Comparison of ENCODE assay signal across 13 cellular contexts in genomic region chr5:56279979-56280378, GRCh38.
DNase-seq lines count a peak whose midpoint lies in the region; ATAC-seq, FAIRE-seq and TF ChIP-seq lines count a peak whose summit lies in the region.
"Had no signal": no experiment of that assay in that cellular context is flagged by ENCODE, and none has a peak within 500 bp of the region (broad histone marks: within the 10 kb centered on the region; RNA-seq: fewer than 3 reads in every experiment).

No MANE protein-coding gene starts in this region.

- peak; percentile 28 for DNase-seq in H54 (ENCODE audit: insufficient read length, low spot score)
- peak; percentile 70 for DNase-seq in foreskin melanocyte
- peak; percentile 68 for DNase-seq in retinal pigment epithelial cell (ENCODE audit: low read depth)
- DNase-seq in coronary artery (ENCODE audit: low spot score), result no peak
- no peak for DNase-seq in NCI-H510A treated with DMSO at 0.1 percent for 48 hours (lab: John Stamatoyannopoulos, UW)
- DNase-seq: activated CD4-positive, alpha-beta T cell treated with anti-CD3 and anti-CD28 coated beads for 48 hours; activated gamma-delta T cell; NCI-H2107; SHP77 treated with DMSO at 0.1 percent for 48 hours; upper lobe of left lung had no signal

- no peak for TF ChIP-seq POLR2A in H54 (IDR thresholded peaks at IDR 0.05; ENCODE audit: low read depth, low read length)

- peak; percentile 56 for ATAC-seq in SK-N-SH treated with all-trans-retinoic acid at 6 μM for 48 hours
- ATAC-seq in HG03342 (IDR thresholded peaks at IDR 0.05; ENCODE audit: unreplicated experiment), result no peak

- no peak overlapping the region for H3K4me3 ChIP-seq in retinal pigment epithelial cell (ENCODE audit: low read length)
- no peak overlapping the region for H3K4me3 ChIP-seq in coronary artery
- H3K4me3 ChIP-seq: prostate gland, upper lobe of left lung had no signal

- TF ChIP-seq CTCF in retinal pigment epithelial cell (conservative IDR thresholded peaks at IDR 0.05; ENCODE audit: low read depth, low read length) (no peak), coronary artery (IDR thresholded peaks at IDR 0.05) (no peak)

- H3K27ac ChIP-seq in coronary artery, result peak overlapping the region in 1 of 2 donors; percentile 11
- H3K27ac ChIP-seq: prostate gland had no signal

- no peak for FAIRE-seq in H54 (lab: Jason Lieb, UNC)

TF ChIP-seq in SK-N-SH treated with all-trans-retinoic acid at 6 μM for 48 hours, 23 proteins besides CTCF, POLR2A, EP300 and RAD21:
- no peak for TF ChIP-seq POU6F1 (CRISPR knock-in tag; IDR thresholded peaks at IDR 0.05; ENCODE audit: borderline replicate concordance, low read depth)
- peak; percentile 75 for TF ChIP-seq ISL1 (CRISPR knock-in tag; IDR thresholded peaks at IDR 0.05)
- 0 out of 2 replicates have a peak, but pooled peaks have one; percentile 29 for TF ChIP-seq CREB5 (CRISPR knock-in tag; IDR thresholded peaks at IDR 0.05; ENCODE audit: low read depth)

Comparison
In these comparisons a context has a peak if more than half of its experiments do, and no peak if none do; other contexts are left out.
1. DNase-seq: peak in H54 (single experiment), foreskin melanocyte (single experiment) and retinal pigment epithelial cell (single experiment); none in coronary artery (single experiment) and NCI-H510A treated with DMSO at 0.1 percent for 48 hours (single experiment).